In genomic region chr11:2211113-2211971, GRCh38 we compare ENCODE assay signal across 1 cellular context.
TF ChIP-seq lines count a peak whose summit lies in the region.

No MANE protein-coding gene starts in this region.

TF ChIP-seq in HepG2, 621 proteins besides CTCF, POLR2A, EP300 and RAD21 (continued from another document and continues in another):
- TF ChIP-seq, protein P1, sequence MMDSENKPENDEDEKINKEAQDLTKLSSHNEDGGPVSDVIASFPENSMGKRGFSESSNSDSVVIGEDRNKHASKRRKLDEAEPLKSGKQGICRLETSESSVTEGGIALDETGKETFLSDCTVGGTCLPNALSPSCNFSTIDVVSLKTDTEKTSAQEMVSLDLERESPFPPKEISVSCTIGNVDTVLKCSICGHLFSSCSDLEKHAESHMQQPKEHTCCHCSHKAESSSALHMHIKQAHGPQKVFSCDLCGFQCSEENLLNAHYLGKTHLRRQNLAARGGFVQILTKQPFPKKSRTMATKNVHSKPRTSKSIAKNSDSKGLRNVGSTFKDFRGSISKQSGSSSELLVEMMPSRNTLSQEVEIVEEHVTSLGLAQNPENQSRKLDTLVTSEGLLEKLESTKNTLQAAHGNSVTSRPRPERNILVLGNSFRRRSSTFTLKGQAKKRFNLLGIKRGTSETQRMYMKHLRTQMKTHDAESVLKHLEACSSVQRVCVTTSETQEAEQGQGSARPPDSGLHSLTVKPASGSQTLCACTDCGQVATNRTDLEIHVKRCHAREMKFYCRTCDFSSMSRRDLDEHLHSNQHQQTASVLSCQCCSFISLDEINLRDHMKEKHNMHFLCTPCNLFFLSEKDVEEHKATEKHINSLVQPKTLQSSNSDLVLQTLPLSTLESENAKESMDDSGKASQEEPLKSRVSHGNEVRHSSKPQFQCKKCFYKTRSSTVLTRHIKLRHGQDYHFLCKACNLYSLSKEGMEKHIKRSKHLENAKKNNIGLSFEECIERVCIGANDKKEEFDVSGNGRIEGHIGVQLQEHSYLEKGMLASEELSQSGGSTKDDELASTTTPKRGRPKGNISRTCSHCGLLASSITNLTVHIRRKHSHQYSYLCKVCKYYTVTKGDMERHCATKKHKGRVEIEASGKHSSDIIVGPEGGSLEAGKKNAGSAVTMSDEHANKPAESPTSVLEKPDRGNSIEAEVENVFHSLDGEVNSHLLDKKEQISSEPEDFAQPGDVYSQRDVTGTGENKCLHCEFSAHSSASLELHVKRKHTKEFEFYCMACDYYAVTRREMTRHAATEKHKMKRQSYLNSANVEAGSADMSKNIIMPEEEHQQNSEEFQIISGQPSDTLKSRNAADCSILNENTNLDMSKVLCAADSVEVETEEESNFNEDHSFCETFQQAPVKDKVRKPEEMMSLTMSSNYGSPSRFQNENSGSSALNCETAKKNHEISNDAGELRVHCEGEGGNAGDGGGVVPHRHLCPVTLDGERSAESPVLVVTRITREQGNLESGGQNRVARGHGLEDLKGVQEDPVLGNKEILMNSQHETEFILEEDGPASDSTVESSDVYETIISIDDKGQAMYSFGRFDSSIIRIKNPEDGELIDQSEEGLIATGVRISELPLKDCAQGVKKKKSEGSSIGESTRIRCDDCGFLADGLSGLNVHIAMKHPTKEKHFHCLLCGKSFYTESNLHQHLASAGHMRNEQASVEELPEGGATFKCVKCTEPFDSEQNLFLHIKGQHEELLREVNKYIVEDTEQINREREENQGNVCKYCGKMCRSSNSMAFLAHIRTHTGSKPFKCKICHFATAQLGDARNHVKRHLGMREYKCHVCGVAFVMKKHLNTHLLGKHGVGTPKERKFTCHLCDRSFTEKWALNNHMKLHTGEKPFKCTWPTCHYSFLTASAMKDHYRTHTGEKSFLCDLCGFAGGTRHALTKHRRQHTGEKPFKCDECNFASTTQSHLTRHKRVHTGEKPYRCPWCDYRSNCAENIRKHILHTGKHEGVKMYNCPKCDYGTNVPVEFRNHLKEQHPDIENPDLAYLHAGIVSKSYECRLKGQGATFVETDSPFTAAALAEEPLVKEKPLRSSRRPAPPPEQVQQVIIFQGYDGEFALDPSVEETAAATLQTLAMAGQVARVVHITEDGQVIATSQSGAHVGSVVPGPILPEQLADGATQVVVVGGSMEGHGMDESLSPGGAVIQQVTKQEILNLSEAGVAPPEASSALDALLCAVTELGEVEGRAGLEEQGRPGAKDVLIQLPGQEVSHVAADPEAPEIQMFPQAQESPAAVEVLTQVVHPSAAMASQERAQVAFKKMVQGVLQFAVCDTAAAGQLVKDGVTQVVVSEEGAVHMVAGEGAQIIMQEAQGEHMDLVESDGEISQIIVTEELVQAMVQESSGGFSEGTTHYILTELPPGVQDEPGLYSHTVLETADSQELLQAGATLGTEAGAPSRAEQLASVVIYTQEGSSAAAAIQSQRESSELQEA (CRISPR knock-in tag; IDR thresholded peaks at IDR 0.05; ENCODE audit: not compliant biosample characterization), result no peak
- TF ChIP-seq HIVEP1 (CRISPR knock-in tag; IDR thresholded peaks at IDR 0.05) (peak; percentile 62; the same call in 1 of the 2 replicates), ATF5 (CRISPR knock-in tag; IDR thresholded peaks at IDR 0.05; ENCODE audit: low read depth) (no peak), ATF1 (CRISPR knock-in tag; IDR thresholded peaks at IDR 0.05) (no peak), TRIM24 (CRISPR knock-in tag; IDR thresholded peaks at IDR 0.05) (0 out of 2 replicates have a peak, but pooled peaks have one; percentile 42), CEBPB (IDR thresholded peaks at IDR 0.05; ENCODE audit: borderline replicate concordance, low read depth, low read length) (no peak), RORA (CRISPR knock-in tag; IDR thresholded peaks at IDR 0.05) (no peak), ZNF292 (CRISPR knock-in tag; IDR thresholded peaks at IDR 0.05; ENCODE audit: borderline replicate concordance, low read depth) (peak; percentile 93), ZC3H4 (CRISPR knock-in tag; IDR thresholded peaks at IDR 0.05; ENCODE audit: borderline replicate concordance) (peak; percentile 57; the same call in 1 of the 2 replicates), JARID2 (CRISPR knock-in tag; IDR thresholded peaks at IDR 0.05; ENCODE audit: insufficient replicate concordance) (no peak), SRSF4 (IDR thresholded peaks at IDR 0.05; ENCODE audit: low read depth, low read length, poor library complexity, severe bottlenecking) (no peak), ASH2L (IDR thresholded peaks at IDR 0.05; ENCODE audit: insufficient read length, low read depth, low read length) (peak; percentile 85), ZNF333 (CRISPR knock-in tag; IDR thresholded peaks at IDR 0.05; ENCODE audit: borderline replicate concordance) (no peak), FOXP4 (CRISPR knock-in tag; IDR thresholded peaks at IDR 0.05) (peak; percentile 96), MAZ (IDR thresholded peaks at IDR 0.05; ENCODE audit: borderline replicate concordance, low read depth, low read length) (peak; percentile 68; the same call in 1 of the 2 replicates), MAZ (CRISPR knock-in tag; IDR thresholded peaks at IDR 0.05; ENCODE audit: low read depth) (peak; percentile 77), ZNF724P (CRISPR knock-in tag; IDR thresholded peaks at IDR 0.05; ENCODE audit: borderline replicate concordance) (no peak), ZNF501 (CRISPR knock-in tag; IDR thresholded peaks at IDR 0.05) (peak; percentile 83), ZBTB43 (CRISPR knock-in tag; conservative IDR thresholded peaks at IDR 0.05) (peak; percentile 85)
- TF ChIP-seq, protein P2, sequence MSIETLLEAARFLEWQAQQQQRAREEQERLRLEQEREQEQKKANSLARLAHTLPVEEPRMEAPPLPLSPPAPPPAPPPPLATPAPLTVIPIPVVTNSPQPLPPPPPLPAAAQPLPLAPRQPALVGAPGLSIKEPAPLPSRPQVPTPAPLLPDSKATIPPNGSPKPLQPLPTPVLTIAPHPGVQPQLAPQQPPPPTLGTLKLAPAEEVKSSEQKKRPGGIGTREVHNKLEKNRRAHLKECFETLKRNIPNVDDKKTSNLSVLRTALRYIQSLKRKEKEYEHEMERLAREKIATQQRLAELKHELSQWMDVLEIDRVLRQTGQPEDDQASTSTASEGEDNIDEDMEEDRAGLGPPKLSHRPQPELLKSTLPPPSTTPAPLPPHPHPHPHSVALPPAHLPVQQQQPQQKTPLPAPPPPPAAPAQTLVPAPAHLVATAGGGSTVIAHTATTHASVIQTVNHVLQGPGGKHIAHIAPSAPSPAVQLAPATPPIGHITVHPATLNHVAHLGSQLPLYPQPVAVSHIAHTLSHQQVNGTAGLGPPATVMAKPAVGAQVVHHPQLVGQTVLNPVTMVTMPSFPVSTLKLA (IDR thresholded peaks at IDR 0.05), result no peak
- TF ChIP-seq, protein P3, sequence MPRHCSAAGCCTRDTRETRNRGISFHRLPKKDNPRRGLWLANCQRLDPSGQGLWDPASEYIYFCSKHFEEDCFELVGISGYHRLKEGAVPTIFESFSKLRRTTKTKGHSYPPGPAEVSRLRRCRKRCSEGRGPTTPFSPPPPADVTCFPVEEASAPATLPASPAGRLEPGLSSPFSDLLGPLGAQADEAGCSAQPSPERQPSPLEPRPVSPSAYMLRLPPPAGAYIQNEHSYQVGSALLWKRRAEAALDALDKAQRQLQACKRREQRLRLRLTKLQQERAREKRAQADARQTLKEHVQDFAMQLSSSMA (CRISPR knock-in tag; IDR thresholded peaks at IDR 0.05), result peak; percentile 91
- TF ChIP-seq, protein P4, sequence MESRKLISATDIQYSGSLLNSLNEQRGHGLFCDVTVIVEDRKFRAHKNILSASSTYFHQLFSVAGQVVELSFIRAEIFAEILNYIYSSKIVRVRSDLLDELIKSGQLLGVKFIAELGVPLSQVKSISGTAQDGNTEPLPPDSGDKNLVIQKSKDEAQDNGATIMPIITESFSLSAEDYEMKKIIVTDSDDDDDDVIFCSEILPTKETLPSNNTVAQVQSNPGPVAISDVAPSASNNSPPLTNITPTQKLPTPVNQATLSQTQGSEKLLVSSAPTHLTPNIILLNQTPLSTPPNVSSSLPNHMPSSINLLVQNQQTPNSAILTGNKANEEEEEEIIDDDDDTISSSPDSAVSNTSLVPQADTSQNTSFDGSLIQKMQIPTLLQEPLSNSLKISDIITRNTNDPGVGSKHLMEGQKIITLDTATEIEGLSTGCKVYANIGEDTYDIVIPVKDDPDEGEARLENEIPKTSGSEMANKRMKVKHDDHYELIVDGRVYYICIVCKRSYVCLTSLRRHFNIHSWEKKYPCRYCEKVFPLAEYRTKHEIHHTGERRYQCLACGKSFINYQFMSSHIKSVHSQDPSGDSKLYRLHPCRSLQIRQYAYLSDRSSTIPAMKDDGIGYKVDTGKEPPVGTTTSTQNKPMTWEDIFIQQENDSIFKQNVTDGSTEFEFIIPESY (CRISPR knock-in tag; IDR thresholded peaks at IDR 0.05), result peak; percentile 87; the same call in 1 of the 2 replicates
- TF ChIP-seq, protein P5, sequence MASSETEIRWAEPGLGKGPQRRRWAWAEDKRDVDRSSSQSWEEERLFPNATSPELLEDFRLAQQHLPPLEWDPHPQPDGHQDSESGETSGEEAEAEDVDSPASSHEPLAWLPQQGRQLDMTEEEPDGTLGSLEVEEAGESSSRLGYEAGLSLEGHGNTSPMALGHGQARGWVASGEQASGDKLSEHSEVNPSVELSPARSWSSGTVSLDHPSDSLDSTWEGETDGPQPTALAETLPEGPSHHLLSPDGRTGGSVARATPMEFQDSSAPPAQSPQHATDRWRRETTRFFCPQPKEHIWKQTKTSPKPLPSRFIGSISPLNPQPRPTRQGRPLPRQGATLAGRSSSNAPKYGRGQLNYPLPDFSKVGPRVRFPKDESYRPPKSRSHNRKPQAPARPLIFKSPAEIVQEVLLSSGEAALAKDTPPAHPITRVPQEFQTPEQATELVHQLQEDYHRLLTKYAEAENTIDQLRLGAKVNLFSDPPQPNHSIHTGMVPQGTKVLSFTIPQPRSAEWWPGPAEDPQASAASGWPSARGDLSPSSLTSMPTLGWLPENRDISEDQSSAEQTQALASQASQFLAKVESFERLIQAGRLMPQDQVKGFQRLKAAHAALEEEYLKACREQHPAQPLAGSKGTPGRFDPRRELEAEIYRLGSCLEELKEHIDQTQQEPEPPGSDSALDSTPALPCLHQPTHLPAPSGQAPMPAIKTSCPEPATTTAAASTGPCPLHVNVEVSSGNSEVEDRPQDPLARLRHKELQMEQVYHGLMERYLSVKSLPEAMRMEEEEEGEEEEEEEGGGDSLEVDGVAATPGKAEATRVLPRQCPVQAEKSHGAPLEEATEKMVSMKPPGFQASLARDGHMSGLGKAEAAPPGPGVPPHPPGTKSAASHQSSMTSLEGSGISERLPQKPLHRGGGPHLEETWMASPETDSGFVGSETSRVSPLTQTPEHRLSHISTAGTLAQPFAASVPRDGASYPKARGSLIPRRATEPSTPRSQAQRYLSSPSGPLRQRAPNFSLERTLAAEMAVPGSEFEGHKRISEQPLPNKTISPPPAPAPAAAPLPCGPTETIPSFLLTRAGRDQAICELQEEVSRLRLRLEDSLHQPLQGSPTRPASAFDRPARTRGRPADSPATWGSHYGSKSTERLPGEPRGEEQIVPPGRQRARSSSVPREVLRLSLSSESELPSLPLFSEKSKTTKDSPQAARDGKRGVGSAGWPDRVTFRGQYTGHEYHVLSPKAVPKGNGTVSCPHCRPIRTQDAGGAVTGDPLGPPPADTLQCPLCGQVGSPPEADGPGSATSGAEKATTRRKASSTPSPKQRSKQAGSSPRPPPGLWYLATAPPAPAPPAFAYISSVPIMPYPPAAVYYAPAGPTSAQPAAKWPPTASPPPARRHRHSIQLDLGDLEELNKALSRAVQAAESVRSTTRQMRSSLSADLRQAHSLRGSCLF (CRISPR knock-in tag; IDR thresholded peaks at IDR 0.05; ENCODE audit: borderline replicate concordance), result no peak
